In genomic region chr7:157795199-157795598, GRCh38 we compare ENCODE assay signal across 17 cellular contexts.
A peak's percentile ranks its signal among the peaks of the same experiment; 100 is the strongest.
DNase-seq lines count a peak whose midpoint lies in the region; ATAC-seq and TF ChIP-seq lines count a peak whose summit lies in the region.
"Had no signal": no experiment of that assay in that cellular context is flagged by ENCODE, and none has a peak within 500 bp of the region (broad histone marks: within the 10 kb centered on the region; RNA-seq: fewer than 3 reads in every experiment).

No MANE protein-coding gene starts in this region.

- TF ChIP-seq CTCF in chondrocyte (IDR thresholded peaks at IDR 0.05) = no peak

- H3K27me3 Mint-ChIP-seq in chondrocyte (ENCODE audit: low read depth) = peaks cover 8% of the 10 kb centered on the region
- H3K27me3 Mint-ChIP-seq in stimulated activated naive B cell treated with anti-CD40 and anti-IgM and Interleukin-4, amounts not matched to agents 10 μg/mL and 1 μg/mL and 100 μg/mL, for 72 hours = peaks cover 0 to 3% of the 10 kb centered on the region in 2 donors
- H3K27me3 Mint-ChIP-seq: CD4-positive, alpha-beta memory T cell had no signal

- H3K4me1 Mint-ChIP-seq in chondrocyte (ENCODE audit: low read depth) = no peaks in the 10 kb centered on the region
- no peaks in the 10 kb centered on the region for H3K4me1 Mint-ChIP-seq in stimulated activated naive B cell treated with anti-CD40 and anti-IgM and Interleukin-4, amounts not matched to agents 10 μg/mL and 1 μg/mL and 100 μg/mL, for 72 hours

- no peak for ATAC-seq in stimulated activated naive B cell treated with anti-CD40 and anti-IgM and Interleukin-4, amounts not matched to agents 10 μg/mL and 1 μg/mL and 100 μg/mL, for 72 hours (replicated peaks)
- ATAC-seq in HG03571 (IDR thresholded peaks at IDR 0.05; ENCODE audit: unreplicated experiment) = no peak
- ATAC-seq in HG03378 (IDR thresholded peaks at IDR 0.05; ENCODE audit: unreplicated experiment) = no peak

- no peak overlapping the region for H3K27ac Mint-ChIP-seq in chondrocyte (ENCODE audit: unreplicated experiment)
- H3K27ac Mint-ChIP-seq in stimulated activated naive B cell treated with anti-CD40 and anti-IgM and Interleukin-4, amounts not matched to agents 10 μg/mL and 1 μg/mL and 100 μg/mL, for 72 hours = peak overlapping the region; percentile 57
- H3K27ac Mint-ChIP-seq: CD4-positive, alpha-beta memory T cell had no signal

- no peak overlapping the region for H3K4me3 Mint-ChIP-seq in chondrocyte (ENCODE audit: unreplicated experiment)
- H3K4me3 Mint-ChIP-seq in stimulated activated naive B cell treated with anti-CD40 and anti-IgM and Interleukin-4, amounts not matched to agents 10 μg/mL and 1 μg/mL and 100 μg/mL, for 72 hours = no peak overlapping the region
- H3K4me3 Mint-ChIP-seq: CD4-positive, alpha-beta memory T cell had no signal

- H3K36me3 Mint-ChIP-seq in chondrocyte (ENCODE audit: low read depth) = no peaks in the 10 kb centered on the region
- H3K36me3 Mint-ChIP-seq in stimulated activated naive B cell treated with anti-CD40 and anti-IgM and Interleukin-4, amounts not matched to agents 10 μg/mL and 1 μg/mL and 100 μg/mL, for 72 hours = no peaks in the 10 kb centered on the region
- H3K36me3 Mint-ChIP-seq: CD4-positive, alpha-beta memory T cell had no signal

- H3K9me3 Mint-ChIP-seq in chondrocyte (ENCODE audit: low read depth) = no peaks in the 10 kb centered on the region
- H3K9me3 Mint-ChIP-seq in stimulated activated naive B cell treated with anti-CD40 and anti-IgM and Interleukin-4, amounts not matched to agents 10 μg/mL and 1 μg/mL and 100 μg/mL, for 72 hours = peaks cover 0 to 3% of the 10 kb centered on the region in 2 donors
- H3K9me3 Mint-ChIP-seq: CD4-positive, alpha-beta memory T cell had no signal

- peak; percentile 61 for DNase-seq in NCI-H2107 (lab: John Stamatoyannopoulos, UW)
- no peak for DNase-seq in NCI-H2107 treated with DMSO at 0.1 percent for 48 hours (lab: John Stamatoyannopoulos, UW; ENCODE audit: unreplicated experiment)
- peak; percentile 62 for DNase-seq in NCI-H146 (lab: John Stamatoyannopoulos, UW)
- peak; percentile 49 for DNase-seq in chondrocyte (ENCODE audit: low spot score)
- DNase-seq in stimulated activated naive B cell treated with anti-CD40 and anti-IgM and Interleukin-4, amounts not matched to agents 10 μg/mL and 1 μg/mL and 100 μg/mL, for 72 hours = no peak
- DNase-seq: BE2C; CD4-positive, alpha-beta memory T cell; DMS79 treated with DMSO at 0.1 percent for 48 hours; IMR-90; Karpas-422; NCI-H1694 treated with DMSO at 0.1 percent for 48 hours; NCI-H446 treated with DMSO at 0.1 percent for 48 hours; NCI-H774; OCI-M1; SHP77 had no signal

Comparison
In these comparisons a context has a peak if more than half of its experiments do, and no peak if none do; other contexts are left out.
1. DNase-seq: peak in NCI-H2107 (single experiment), NCI-H146 (single experiment) and chondrocyte (single experiment); none in NCI-H2107 treated with DMSO at 0.1 percent for 48 hours (single experiment) and stimulated activated naive B cell treated with anti-CD40 and anti-IgM and Interleukin-4, amounts not matched to agents 10 μg/mL and 1 μg/mL and 100 μg/mL, for 72 hours (single experiment).